ENCODE assay signal across 8 cellular contexts in genomic region chrX:41085883-41086626, GRCh38. TPM values are rescaled to one million over a fixed set of nuclear protein-coding genes. Genes with fewer than 3 reads are reported as not detected.
A peak's percentile ranks its signal among the peaks of the same experiment; 100 is the strongest.
DNase-seq lines count a peak whose midpoint lies in the region; ATAC-seq, FAIRE-seq and TF ChIP-seq lines count a peak whose summit lies in the region.

No MANE protein-coding gene starts in this region.

- H3K27ac Mint-ChIP-seq in WTC11 (no peak overlapping the region), chondrocyte (ENCODE audit: unreplicated experiment) (peak overlapping the region; percentile 96)

- POLR2A ChIA-PET in WTC11 (lab: Charles Lee), result interaction anchor here (1.1 to 3.4 kb wide), 5 partner anchors 10 to 207 kb away, joined by 3 to 20 read pairs (median 8); no protein-coding TSS in a partner anchor

- H3K4me3 Mint-ChIP-seq in WTC11 (peak overlapping the region; percentile 93), chondrocyte (ENCODE audit: unreplicated experiment) (peak overlapping the region; percentile 84)

- 0 out of 2 replicates have a peak, but pooled peaks cover 6% of the 10 kb centered on the region for H3K36me3 ChIP-seq in KOPT-K1 (ENCODE audit: insufficient read depth, low read length)

- DNase-seq in GM19239 (ENCODE audit: insufficient read length, low spot score) (peak; percentile 5), WTC11 (ENCODE audit: low spot score) (peak; percentile 29), chondrocyte (ENCODE audit: low spot score) (no peak)
- peak; percentile 40 for DNase-seq in stimulated activated CD4-positive, alpha-beta T cell treated with anti-CD3 and anti-CD28 coated beads, Interleukin-1b, Interleukin-23, amount 100 ng/mL, for 48 hours

- peak overlapping the region; percentile 99 for H3K27ac ChIP-seq in C4-2B
- peak overlapping the region; percentile 94 for H3K27ac ChIP-seq in KOPT-K1 (ENCODE audit: low read depth, low read length, poor library complexity, severe bottlenecking)
- H3K27ac ChIP-seq in layer of hippocampus (ENCODE audit: low read depth, low read length), result peak overlapping the region; percentile 99

- no peak for TF ChIP-seq CTCF in C4-2B (conservative IDR thresholded peaks at IDR 0.05)
- no peak for TF ChIP-seq CTCF in WTC11 (IDR thresholded peaks at IDR 0.05)
- no peak for TF ChIP-seq CTCF in chondrocyte (IDR thresholded peaks at IDR 0.05)

- ATAC-seq in WTC11 (no peak), HG03108 (IDR thresholded peaks at IDR 0.05; ENCODE audit: unreplicated experiment) (no peak)

- FAIRE-seq in GM19239 (lab: Jason Lieb, UNC), result peak; percentile 89

- H3K27me3 Mint-ChIP-seq in WTC11 (ENCODE audit: low read depth), result no peaks in the 10 kb centered on the region
- H3K27me3 Mint-ChIP-seq in chondrocyte (ENCODE audit: low read depth), result no peaks in the 10 kb centered on the region

- H3K4me1 Mint-ChIP-seq in WTC11, result peaks cover 46% of the 10 kb centered on the region
- peaks cover 29% of the 10 kb centered on the region for H3K4me1 Mint-ChIP-seq in chondrocyte (ENCODE audit: low read depth)

- CTCF ChIA-PET in WTC11 (lab: Charles Lee), result interaction anchor here (0.9 to 1.3 kb wide), 3 partner anchors 29 to 60 kb away, joined by 3 to 6 read pairs (median 4); no protein-coding TSS in a partner anchor

- H3K9me3 Mint-ChIP-seq in WTC11, result no peaks in the 10 kb centered on the region
- peaks cover 3% of the 10 kb centered on the region for H3K9me3 Mint-ChIP-seq in chondrocyte (ENCODE audit: low read depth)

- H3K27me3 ChIP-seq in layer of hippocampus (ENCODE audit: control insufficient read depth, insufficient read depth, low read length), result no peaks in the 10 kb centered on the region

- H3K36me3 Mint-ChIP-seq in WTC11 (peaks cover 29% of the 10 kb centered on the region), chondrocyte (ENCODE audit: low read depth) (no peaks in the 10 kb centered on the region)

- no peaks in the 10 kb centered on the region for H3K9me3 ChIP-seq in KOPT-K1 (ENCODE audit: insufficient read depth, low read length, poor library complexity, severe bottlenecking)

TF ChIP-seq in WTC11, 78 proteins besides CTCF, POLR2A, EP300 and RAD21:
- TF ChIP-seq, protein P1, sequence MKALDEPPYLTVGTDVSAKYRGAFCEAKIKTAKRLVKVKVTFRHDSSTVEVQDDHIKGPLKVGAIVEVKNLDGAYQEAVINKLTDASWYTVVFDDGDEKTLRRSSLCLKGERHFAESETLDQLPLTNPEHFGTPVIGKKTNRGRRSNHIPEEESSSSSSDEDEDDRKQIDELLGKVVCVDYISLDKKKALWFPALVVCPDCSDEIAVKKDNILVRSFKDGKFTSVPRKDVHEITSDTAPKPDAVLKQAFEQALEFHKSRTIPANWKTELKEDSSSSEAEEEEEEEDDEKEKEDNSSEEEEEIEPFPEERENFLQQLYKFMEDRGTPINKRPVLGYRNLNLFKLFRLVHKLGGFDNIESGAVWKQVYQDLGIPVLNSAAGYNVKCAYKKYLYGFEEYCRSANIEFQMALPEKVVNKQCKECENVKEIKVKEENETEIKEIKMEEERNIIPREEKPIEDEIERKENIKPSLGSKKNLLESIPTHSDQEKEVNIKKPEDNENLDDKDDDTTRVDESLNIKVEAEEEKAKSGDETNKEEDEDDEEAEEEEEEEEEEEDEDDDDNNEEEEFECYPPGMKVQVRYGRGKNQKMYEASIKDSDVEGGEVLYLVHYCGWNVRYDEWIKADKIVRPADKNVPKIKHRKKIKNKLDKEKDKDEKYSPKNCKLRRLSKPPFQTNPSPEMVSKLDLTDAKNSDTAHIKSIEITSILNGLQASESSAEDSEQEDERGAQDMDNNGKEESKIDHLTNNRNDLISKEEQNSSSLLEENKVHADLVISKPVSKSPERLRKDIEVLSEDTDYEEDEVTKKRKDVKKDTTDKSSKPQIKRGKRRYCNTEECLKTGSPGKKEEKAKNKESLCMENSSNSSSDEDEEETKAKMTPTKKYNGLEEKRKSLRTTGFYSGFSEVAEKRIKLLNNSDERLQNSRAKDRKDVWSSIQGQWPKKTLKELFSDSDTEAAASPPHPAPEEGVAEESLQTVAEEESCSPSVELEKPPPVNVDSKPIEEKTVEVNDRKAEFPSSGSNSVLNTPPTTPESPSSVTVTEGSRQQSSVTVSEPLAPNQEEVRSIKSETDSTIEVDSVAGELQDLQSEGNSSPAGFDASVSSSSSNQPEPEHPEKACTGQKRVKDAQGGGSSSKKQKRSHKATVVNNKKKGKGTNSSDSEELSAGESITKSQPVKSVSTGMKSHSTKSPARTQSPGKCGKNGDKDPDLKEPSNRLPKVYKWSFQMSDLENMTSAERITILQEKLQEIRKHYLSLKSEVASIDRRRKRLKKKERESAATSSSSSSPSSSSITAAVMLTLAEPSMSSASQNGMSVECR (CRISPR knock-in tag; IDR thresholded peaks at IDR 0.05; ENCODE audit: borderline replicate concordance), result 0 out of 2 replicates have a peak, but pooled peaks have one; percentile 33
- TF ChIP-seq JUN (CRISPR knock-in tag; IDR thresholded peaks at IDR 0.05), result no peak

RNA-seq across cellular contexts. Expression of gene USP9X, which starts 0.8 kb away (rescaled TPM):
- total RNA-seq in WTC11 (2021) (163 to 177 TPM (median 175 TPM) in 3 replicates), chondrocyte (85.9 to 101 TPM (median 86.3 TPM) in 3 replicates)
